14 cellular contexts compared by ENCODE assay signal in the genomic region with DNA sequence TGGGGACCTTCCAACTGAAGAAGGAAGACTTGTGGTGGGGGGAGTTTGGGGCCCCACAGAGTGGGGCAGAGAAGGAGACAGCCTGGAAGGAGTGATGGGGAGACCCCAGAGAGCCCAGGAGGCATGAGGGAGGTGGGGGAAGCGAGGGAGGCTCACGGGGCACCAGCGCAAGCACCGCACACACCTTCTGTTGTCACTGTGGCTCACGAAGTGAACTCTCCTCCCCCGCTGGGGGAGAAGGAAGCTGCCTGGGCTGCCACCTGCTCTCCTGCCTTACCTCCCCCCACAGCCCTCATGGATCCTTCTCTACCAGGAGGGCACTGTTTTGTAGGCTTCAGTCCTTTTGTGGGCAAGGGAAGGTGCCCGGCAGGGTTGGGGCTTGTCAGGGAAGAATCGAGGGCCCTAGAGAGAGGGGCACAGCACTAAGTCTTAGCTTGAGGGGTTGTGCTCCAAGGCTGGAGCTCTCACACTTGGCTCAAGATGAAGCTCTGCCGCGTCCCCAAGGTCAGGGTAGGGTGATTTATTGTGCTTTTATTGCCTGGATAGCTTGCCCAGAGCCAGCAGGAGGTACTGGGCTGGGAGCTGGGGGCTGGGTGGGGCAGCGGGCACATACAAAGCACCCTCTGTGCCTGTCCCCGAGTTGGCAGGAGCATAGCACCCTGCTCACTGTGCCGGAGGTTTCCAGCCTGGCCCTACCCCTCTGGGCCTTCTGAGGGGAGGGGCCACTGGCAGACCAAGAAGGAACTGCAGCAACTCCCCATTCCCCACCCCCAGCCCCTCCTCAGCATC. TPM values are rescaled to one million over a fixed set of nuclear protein-coding genes. Genes with fewer than 3 reads are reported as not detected.
DNase-seq lines count a peak whose midpoint lies in the region; TF ChIP-seq lines count a peak whose summit lies in the region.
"Had no signal": no experiment of that assay in that cellular context is flagged by ENCODE, and none has a peak within 500 bp of the region (broad histone marks: within the 10 kb centered on the region; RNA-seq: fewer than 3 reads in every experiment).

No MANE protein-coding gene starts in this region.

- H3K36me3 ChIP-seq in endodermal cell (ENCODE audit: control insufficient read depth, insufficient read depth, low read length) (no peaks in the 10 kb centered on the region), sigmoid colon (no peaks in the 10 kb centered on the region)
- H3K36me3 ChIP-seq in CD8-positive, alpha-beta memory T cell (ENCODE audit: insufficient read depth, low read length) = no peaks in the 10 kb centered on the region

- H3K27me3 ChIP-seq in H9 (ENCODE audit: insufficient read depth, low read length) = peaks cover 6% of the 10 kb centered on the region; the same call in 1 of the 2 replicates
- peaks cover 12% of the 10 kb centered on the region for H3K27me3 ChIP-seq in endodermal cell (ENCODE audit: control insufficient read depth, insufficient read depth, low read length, poor library complexity, severe bottlenecking)
- peaks cover 10 to 39% (median 29%) of the 10 kb centered on the region in 3 donors for H3K27me3 ChIP-seq in sigmoid colon
- H3K27me3 ChIP-seq in CD8-positive, alpha-beta memory T cell (ENCODE audit: insufficient read depth, low read length, poor library complexity, severe bottlenecking) = peaks cover 7% of the 10 kb centered on the region

- H3K23me2 ChIP-seq in H9 (ENCODE audit: insufficient read length, low read depth, low read length, poor library complexity, severe bottlenecking) = peaks cover 6% of the 10 kb centered on the region

- peak overlapping the region in 1 of 2 experiments; percentile 59; a peak in 1 of 5 replicates for H3K4me3 Mint-ChIP-seq in H9
- H3K4me3 Mint-ChIP-seq in endodermal cell = no peak overlapping the region
- H3K4me3 Mint-ChIP-seq in CD8-positive, alpha-beta memory T cell = no peak overlapping the region
- H3K4me3 Mint-ChIP-seq: activated CD8-positive, alpha-beta T cell treated with anti-CD3 and anti-CD28 coated beads for 36 hours; activated naive CD4-positive, alpha-beta T cell treated with anti-CD3 and anti-CD28 coated beads for 36 hours had no signal

- peak in 1 of 2 donors; percentile 20 for TF ChIP-seq POLR2A in sigmoid colon (IDR thresholded peaks at IDR 0.05)

- no peak overlapping the region for H4K8ac ChIP-seq in H9 (replicated peaks; ENCODE audit: insufficient read length, low read depth, low read length)

- TF ChIP-seq CTCF in H9 (conservative IDR thresholded peaks at IDR 0.05) (no peak), endodermal cell (conservative IDR thresholded peaks at IDR 0.05) (no peak), sigmoid colon (IDR thresholded peaks at IDR 0.05) (no peak)

- H2BK15ac ChIP-seq in H9 (ENCODE audit: low read depth, low read length) = no peak overlapping the region

- H3K79me2 ChIP-seq in H9 (ENCODE audit: insufficient read depth, low read length) = no peaks in the 10 kb centered on the region

- H3K27ac ChIP-seq in H9 (ENCODE audit: insufficient read length, low read depth, low read length) = no peak overlapping the region
- no peak overlapping the region for H3K27ac ChIP-seq in endodermal cell (ENCODE audit: low read depth, low read length)
- H3K27ac ChIP-seq in sigmoid colon = peak overlapping the region in 3 of 4 donors; percentile 14 to 52 (median 38)
- H3K27ac ChIP-seq in CD8-positive, alpha-beta memory T cell (ENCODE audit: low read depth, low read length) = no peak overlapping the region

- H3K56ac ChIP-seq in H9 (ENCODE audit: insufficient read length, low read depth, low read length) = no peak overlapping the region

- H3K23ac ChIP-seq in H9 (ENCODE audit: insufficient read length, low read depth, low read length) = no peak overlapping the region

- H3K9me3 Mint-ChIP-seq in H9 (no peaks in the 10 kb centered on the region; a peak in 1 of 5 replicates), endodermal cell (no peaks in the 10 kb centered on the region)
- H3K9me3 Mint-ChIP-seq in CD8-positive, alpha-beta memory T cell = no peaks in the 10 kb centered on the region
- H3K9me3 Mint-ChIP-seq: activated CD8-positive, alpha-beta T cell treated with anti-CD3 and anti-CD28 coated beads for 36 hours; activated naive CD4-positive, alpha-beta T cell treated with anti-CD3 and anti-CD28 coated beads for 36 hours had no signal

- no peak overlapping the region for H4K5ac ChIP-seq in H9 (ENCODE audit: insufficient read length, low read depth, low read length)

- H3K4me2 ChIP-seq in H9 (ENCODE audit: insufficient read depth, insufficient read length, low read length) = no peak overlapping the region

- WGBS in H9 (ENCODE audit: extremely low coverage, insufficient read length, low lambda C conversion rate) = no CpG with 5 or more reads among the region's 13 CpGs
- WGBS in endodermal cell (ENCODE audit: insufficient coverage in 1 of 2, insufficient read length in 1 of 2), 2 experiments = 83 to 93% methylated on average over 7 to 13 of the region's 13 CpGs
- WGBS in sigmoid colon, 2 donors = 7 to 36% methylated on average over 13 of the region's 13 CpGs

- no peak overlapping the region for H2BK5ac ChIP-seq in H9 (ENCODE audit: insufficient read length, low read length)

- H3K4me1 Mint-ChIP-seq in H9 = peaks cover 65 to 77% of the 10 kb centered on the region in 2 experiments
- peaks cover 35% of the 10 kb centered on the region for H3K4me1 Mint-ChIP-seq in endodermal cell
- H3K4me1 Mint-ChIP-seq in CD8-positive, alpha-beta memory T cell = peaks cover 16 to 26% (median 17%) of the 10 kb centered on the region in 3 donors

- no peaks in the 10 kb centered on the region for H3K9me3 ChIP-seq in H9 (ENCODE audit: control insufficient read depth, low read depth, low read length)
- no peaks in the 10 kb centered on the region for H3K9me3 ChIP-seq in endodermal cell (ENCODE audit: control insufficient read depth, low read length)
- H3K9me3 ChIP-seq in sigmoid colon = no peaks in the 10 kb centered on the region
- H3K9me3 ChIP-seq in CD8-positive, alpha-beta memory T cell (ENCODE audit: low read length) = no peaks in the 10 kb centered on the region

- H3K27me3 Mint-ChIP-seq in H9 (ENCODE audit: low read depth) = peaks cover 14% of the 10 kb centered on the region
- peaks cover 16% of the 10 kb centered on the region for H3K27me3 Mint-ChIP-seq in endodermal cell (ENCODE audit: insufficient read depth)
- peaks cover 15 to 32% of the 10 kb centered on the region in 2 donors for H3K27me3 Mint-ChIP-seq in CD8-positive, alpha-beta memory T cell

- H3K4me3 ChIP-seq in endodermal cell (ENCODE audit: low read length) (no peak overlapping the region), sigmoid colon (no peak overlapping the region)
- no peak overlapping the region for H3K4me3 ChIP-seq in CD8-positive, alpha-beta memory T cell (ENCODE audit: low read length)
- H3K4me3 ChIP-seq: coronary artery had no signal

- no peak overlapping the region for H2BK120ac ChIP-seq in H9 (ENCODE audit: low read depth, low read length, poor library complexity, severe bottlenecking)

- H2BK20ac ChIP-seq in H9 (ENCODE audit: low read depth, low read length, poor library complexity, severe bottlenecking) = no peak overlapping the region

- intact Hi-C loops in sigmoid colon (cut with DNase I) = no loop called here

- H3K14ac ChIP-seq in H9 (ENCODE audit: insufficient read depth, low read length) = peak overlapping the region; percentile 11; the same call in 1 of the 2 replicates

- POLR2A ChIA-PET in CD8-positive, alpha-beta memory T cell (lab: Charles Lee) = no interaction called here

- H3K36me3 Mint-ChIP-seq in H9 (ENCODE audit: insufficient read depth in 1 of 3, low read depth in 3 of 3) (no peaks in the 10 kb centered on the region), endodermal cell (ENCODE audit: low read depth) (no peaks in the 10 kb centered on the region)
- H3K36me3 Mint-ChIP-seq in CD8-positive, alpha-beta memory T cell = peaks cover 0 to 2% (median 0%) of the 10 kb centered on the region in 3 donors

- H3K9ac ChIP-seq in H9 (ENCODE audit: extremely low read depth, insufficient read length, low read length) = no peak overlapping the region
- no peak overlapping the region for H3K9ac ChIP-seq in endodermal cell (ENCODE audit: extremely low read depth, low read length, poor library complexity, severe bottlenecking)

- no peak overlapping the region for H3K4ac ChIP-seq in H9 (ENCODE audit: low read depth, low read length)

- peak overlapping the region in 2 of 3 experiments; percentile 38 to 66; a peak in 2 of 7 replicates for H3K27ac Mint-ChIP-seq in H9
- no peak overlapping the region for H3K27ac Mint-ChIP-seq in endodermal cell
- H3K27ac Mint-ChIP-seq in CD8-positive, alpha-beta memory T cell = no peak overlapping the region
- H3K27ac Mint-ChIP-seq: activated CD8-positive, alpha-beta T cell treated with anti-CD3 and anti-CD28 coated beads for 36 hours; activated naive CD4-positive, alpha-beta T cell treated with anti-CD3 and anti-CD28 coated beads for 36 hours had no signal

- peaks cover 27% of the 10 kb centered on the region; the same call in 1 of the 2 replicates for H3K4me1 ChIP-seq in H9 (ENCODE audit: insufficient read depth, low read length)
- peaks cover 10% of the 10 kb centered on the region for H3K4me1 ChIP-seq in endodermal cell (ENCODE audit: control insufficient read depth, insufficient read depth, low read length)
- peaks cover 0 to 29% (median 15%) of the 10 kb centered on the region in 4 donors for H3K4me1 ChIP-seq in sigmoid colon
- peaks cover 10% of the 10 kb centered on the region for H3K4me1 ChIP-seq in CD8-positive, alpha-beta memory T cell (ENCODE audit: insufficient read depth, low read length)

- no peaks in the 10 kb centered on the region for H3K79me1 ChIP-seq in H9 (ENCODE audit: insufficient read depth, low read depth, low read length, poor library complexity, severe bottlenecking)

- H3K18ac ChIP-seq in H9 (ENCODE audit: insufficient read length, low read depth, low read length) = no peak overlapping the region

- H2AK5ac ChIP-seq in H9 (ENCODE audit: insufficient read length, low read length) = no peak overlapping the region

- no peak overlapping the region for H2BK12ac ChIP-seq in H9 (ENCODE audit: insufficient read length, low read depth, low read length)

- H4K91ac ChIP-seq in H9 (ENCODE audit: insufficient read length, low read depth, low read length) = no peak overlapping the region

- CTCF ChIA-PET in CD8-positive, alpha-beta memory T cell (lab: Charles Lee) = interaction anchor here (1.7 to 10.7 kb wide), 4 partner anchors 10 to 122 kb away, joined by 4 to 161 read pairs (median 16); partner anchors contain the start of gene PPP1R1B

- H2AFZ ChIP-seq in H9 (ENCODE audit: low read length) = no peak overlapping the region

- no peaks in the 10 kb centered on the region for H4K20me1 ChIP-seq in H9 (ENCODE audit: control insufficient read depth, insufficient read depth, insufficient read length)

- H3T11ph ChIP-seq in H9 (ENCODE audit: low read length) = no peak overlapping the region

- no peak for DNase-seq in H9
- DNase-seq in NCI-H2171 (lab: John Stamatoyannopoulos, UW) = peak; percentile 36
- peak; percentile 63 for DNase-seq in endodermal cell
- peak; percentile 72 for DNase-seq in sigmoid colon
- DNase-seq in SIG-M5 treated with dmso at 0.1 percent for 504 hours (lab: John Stamatoyannopoulos, UW; ENCODE audit: unreplicated experiment) = no peak
- DNase-seq in activated CD4-positive, alpha-beta T cell treated with anti-CD3 and anti-CD28 coated beads for 1 hour = no peak
- no peak for DNase-seq in CD8-positive, alpha-beta memory T cell
- no peak for DNase-seq in activated CD4-positive, alpha-beta T cell treated with anti-CD3 and anti-CD28 coated beads for 4 hours
- DNase-seq: activated CD8-positive, alpha-beta T cell treated with anti-CD3 and anti-CD28 coated beads for 36 hours; activated naive CD4-positive, alpha-beta T cell treated with anti-CD3 and anti-CD28 coated beads for 36 hours; NCI-H226 had no signal

- no peak for TF ChIP-seq EP300 in sigmoid colon (IDR thresholded peaks at IDR 0.05)

RNA-seq across cellular contexts. Expression of gene STARD3, which starts 4.6 kb away (rescaled TPM):
- total RNA-seq in H9 (2021) (48.2 and 51.3 TPM in 2 replicates), endodermal cell (10 to 100 TPM; 60.3 to 60.5 TPM), sigmoid colon (10 to 100 TPM; 35.3 to 44.1 (median 37.6) TPM)
- 52.0 TPM for polyA plus RNA-seq in endodermal cell (2013, experiment 1 of 2)
- 54.0 TPM for polyA plus RNA-seq in endodermal cell (2013, experiment 2 of 2)
- 10 to 100 TPM; 21.0 to 59.2 (median 25.0) TPM for polyA plus RNA-seq in sigmoid colon
- 10 to 100 TPM; 71.4 to 74.1 TPM for total RNA-seq in CD8-positive, alpha-beta memory T cell
- 44.5 TPM for polyA plus RNA-seq in CD8-positive, alpha-beta memory T cell

RNA-seq across cellular contexts. Expression of gene PPP1R1B, which starts 5.6 kb away (rescaled TPM):
- total RNA-seq in H9 (2021) (14.7 and 15.5 TPM in 2 replicates), endodermal cell (1 to 10 TPM; 1.0 to 2.1 TPM), sigmoid colon (10 to 100 TPM in 1 of 4 donors, 1 to 10 TPM in 3; 4.2 to 12.1 (median 7.2) TPM)
- 0.46 TPM for polyA plus RNA-seq in endodermal cell (2013, experiment 1 of 2)
- polyA plus RNA-seq in endodermal cell (2013, experiment 2 of 2) = not detected
- polyA plus RNA-seq in sigmoid colon = 100 to 1,000 TPM; 255 to 280 (median 273) TPM
- total RNA-seq in CD8-positive, alpha-beta memory T cell = not detected
- not detected for polyA plus RNA-seq in CD8-positive, alpha-beta memory T cell
- total RNA-seq: activated CD8-positive, alpha-beta T cell treated with anti-CD3 and anti-CD28 coated beads for 36 hours; lung microvascular endothelial cell; pulmonary artery endothelial cell had no signal

RNA-seq across cellular contexts. Expression of gene NEUROD2, which starts 24.6 kb away (rescaled TPM):
- total RNA-seq in H9 (2021) (not detected in 2 replicates), endodermal cell (not detected), sigmoid colon (under 1 TPM in 1 of 4 donors, not detected in 3; 0.33 TPM)
- polyA plus RNA-seq in endodermal cell (2013, experiment 1 of 2) = not detected
- polyA plus RNA-seq in endodermal cell (2013, experiment 2 of 2) = not detected
- polyA plus RNA-seq in sigmoid colon = 1 to 10 TPM in 1 of 3 donors, under 1 TPM in 1, not detected in 1; 0.23 to 1.2 TPM
- total RNA-seq in CD8-positive, alpha-beta memory T cell = not detected
- not detected for polyA plus RNA-seq in CD8-positive, alpha-beta memory T cell
- total RNA-seq: activated CD8-positive, alpha-beta T cell treated with anti-CD3 and anti-CD28 coated beads for 36 hours; activated naive CD4-positive, alpha-beta T cell treated with anti-CD3 and anti-CD28 coated beads for 36 hours; lung microvascular endothelial cell; pulmonary artery endothelial cell had no signal

RNA-seq across cellular contexts. Expression of gene TCAP, which starts 32.8 kb away (rescaled TPM):
- total RNA-seq in H9 (2021) (2.1 and 2.5 TPM in 2 replicates), endodermal cell (1 to 10 TPM; 1.5 to 1.9 TPM), sigmoid colon (under 1 TPM in 3 of 4 donors, not detected in 1; 0.49 to 0.71 (median 0.68) TPM)
- 2.5 TPM for polyA plus RNA-seq in endodermal cell (2013, experiment 1 of 2)
- 2.1 TPM for polyA plus RNA-seq in endodermal cell (2013, experiment 2 of 2)
- polyA plus RNA-seq in sigmoid colon = 1 to 10 TPM; 1.4 to 3.5 (median 3.0) TPM
- total RNA-seq in CD8-positive, alpha-beta memory T cell = 1 to 10 TPM in 1 of 2 experiments, under 1 TPM in 1; 0.97 to 1.6 TPM
- not detected for polyA plus RNA-seq in CD8-positive, alpha-beta memory T cell

RNA-seq across cellular contexts. Expression of gene PNMT, which starts 35.9 kb away (rescaled TPM):
- 2.1 and 2.3 TPM in 2 replicates for total RNA-seq in H9 (2021)
- total RNA-seq in endodermal cell = 1 to 10 TPM in 1 of 2 donors, under 1 TPM in 1; 0.55 to 1.0 TPM
- 0.71 TPM for polyA plus RNA-seq in endodermal cell (2013, experiment 1 of 2)
- polyA plus RNA-seq in endodermal cell (2013, experiment 2 of 2) = 0.37 TPM
- total RNA-seq in sigmoid colon = 1 to 10 TPM; 2.8 to 5.4 (median 5.1) TPM
- 1 to 10 TPM; 1.2 to 2.4 (median 1.8) TPM for polyA plus RNA-seq in sigmoid colon
- not detected for total RNA-seq in CD8-positive, alpha-beta memory T cell
- polyA plus RNA-seq in CD8-positive, alpha-beta memory T cell = 0.39 TPM
- total RNA-seq: activated naive CD4-positive, alpha-beta T cell treated with anti-CD3 and anti-CD28 coated beads for 36 hours; pulmonary artery endothelial cell had no signal

Comparison
In these comparisons a context has a peak if more than half of its experiments do, and no peak if none do; other contexts are left out.
1. DNase-seq: peak in NCI-H2171 (single experiment), endodermal cell (single experiment) and sigmoid colon (single experiment); none in H9 (single experiment), SIG-M5 treated with dmso at 0.1 percent for 504 hours (single experiment), activated CD4-positive, alpha-beta T cell treated with anti-CD3 and anti-CD28 coated beads for 1 hour (single experiment), CD8-positive, alpha-beta memory T cell (0 of 5) and activated CD4-positive, alpha-beta T cell treated with anti-CD3 and anti-CD28 coated beads for 4 hours (0 of 2).
2. H3K27ac ChIP-seq: peak in sigmoid colon (3 of 4); none in H9 (single experiment), endodermal cell (single experiment) and CD8-positive, alpha-beta memory T cell (single experiment).
3. H3K27ac Mint-ChIP-seq: peak in H9 (2 of 3); none in endodermal cell (single experiment) and CD8-positive, alpha-beta memory T cell (0 of 8).